ENCODE assay signal across 11 cellular contexts in genomic region chr14:89445252-89445973, GRCh38. TPM values are rescaled to one million over a fixed set of nuclear protein-coding genes. Genes with fewer than 3 reads are reported as not detected.
DNase-seq lines count a peak whose midpoint lies in the region; ATAC-seq, FAIRE-seq and TF ChIP-seq lines count a peak whose summit lies in the region.
"Had no signal": no experiment of that assay in that cellular context is flagged by ENCODE, and none has a peak within 500 bp of the region (broad histone marks: within the 10 kb centered on the region; RNA-seq: fewer than 3 reads in every experiment).

No MANE protein-coding gene starts in this region.

- ATAC-seq in right lobe of liver (peak in 3 of 4 donors; percentile 15 to 31 (median 21)), HepG2 (no peak), foreskin keratinocyte (peak; percentile 55), GM18867 (IDR thresholded peaks at IDR 0.05; ENCODE audit: unreplicated experiment) (no peak)

- TF ChIP-seq CTCF in right lobe of liver (IDR thresholded peaks at IDR 0.05): no peak
- no peak for TF ChIP-seq CTCF in HepG2 (CRISPR knock-in tag; IDR thresholded peaks at IDR 0.05)
- TF ChIP-seq CTCF in foreskin keratinocyte (conservative IDR thresholded peaks at IDR 0.05): no peak

- no TSS peak for BruUV-seq in HepG2 (replicated peaks; lab: Mats Ljungman, UMichigan)

- CTCF ChIA-PET in HepG2 (lab: Yijun Ruan, JAX; ENCODE audit: low intra/inter-chr PET ratio, low total read pairs): no interaction called here

- H3K27me3 Mint-ChIP-seq in T-helper 2 cell treated with Interferon-gamma antibody and Interleukin-4, amounts not matched to agents 5 μg/mL and 100 μg/mL, for 36 hours (ENCODE audit: low read depth): no peaks in the 10 kb centered on the region

- H3K4me3 Mint-ChIP-seq in T-helper 2 cell treated with Interferon-gamma antibody and Interleukin-4, amounts not matched to agents 5 μg/mL and 100 μg/mL, for 36 hours: peak overlapping the region; percentile 37

- POLR2A ChIA-PET in HepG2 (lab: Yijun Ruan, JAX): no interaction called here

- in situ Hi-C loops in HepG2 (cut with HindIII; ENCODE audit: extremely low pct_ligation_motif_present, low pct_unique_long_range_greater_than_20kb): no loop called here

- H3K4me1 ChIP-seq in right lobe of liver (no peaks in the 10 kb centered on the region), HepG2 (ENCODE audit: insufficient read depth, low read length) (peaks cover 6% of the 10 kb centered on the region; the same call in 1 of the 2 replicates), foreskin keratinocyte (peaks cover 15% of the 10 kb centered on the region)

- no peak for FAIRE-seq in HepG2 (lab: Jason Lieb, UNC)

- no peak for TF ChIP-seq EP300 in HepG2 (IDR thresholded peaks at IDR 0.05; ENCODE audit: low read depth in 2 of 2, low read length in 2 of 2)
- TF ChIP-seq EP300 in HepG2 (CRISPR knock-in tag; IDR thresholded peaks at IDR 0.05; ENCODE audit: borderline replicate concordance): no peak

- no peak overlapping the region for H2AFZ ChIP-seq in HepG2 (ENCODE audit: low read length)

- H3K9me3 ChIP-seq in right lobe of liver (no peaks in the 10 kb centered on the region), HepG2 (ENCODE audit: low read length) (no peaks in the 10 kb centered on the region)
- H3K9me3 ChIP-seq: transverse colon had no signal

- H3K36me3 ChIP-seq in right lobe of liver (no peaks in the 10 kb centered on the region), HepG2 (replicated peaks in 1 of 2; ENCODE audit: control insufficient read depth in 1 of 2, insufficient read depth in 2 of 2, low read length in 2 of 2) (no peaks in the 10 kb centered on the region; a peak in 1 of 5 replicates)
- H3K36me3 ChIP-seq: transverse colon had no signal

- H3K36me3 Mint-ChIP-seq in T-helper 2 cell treated with Interferon-gamma antibody and Interleukin-4, amounts not matched to agents 5 μg/mL and 100 μg/mL, for 36 hours (ENCODE audit: low read depth): peaks cover 22% of the 10 kb centered on the region

- H3K27me3 ChIP-seq in right lobe of liver: no peaks in the 10 kb centered on the region
- no peaks in the 10 kb centered on the region for H3K27me3 ChIP-seq in HepG2 (ENCODE audit: control insufficient read depth in 1 of 2, insufficient read depth in 2 of 2, low read length in 2 of 2)
- no peaks in the 10 kb centered on the region for H3K27me3 ChIP-seq in foreskin keratinocyte
- H3K27me3 ChIP-seq: transverse colon had no signal

- no peak overlapping the region for H3K4me3 ChIP-seq in right lobe of liver
- no peak overlapping the region for H3K4me3 ChIP-seq in HepG2 (replicated peaks in 1 of 3; ENCODE audit: insufficient read depth in 1 of 3, low read depth in 2 of 3, low read length in 3 of 3)
- H3K4me3 ChIP-seq: transverse colon had no signal

- H3K27ac Mint-ChIP-seq in T-helper 2 cell treated with Interferon-gamma antibody and Interleukin-4, amounts not matched to agents 5 μg/mL and 100 μg/mL, for 36 hours: peak overlapping the region; percentile 58

- H3K9ac ChIP-seq in HepG2 (ENCODE audit: insufficient read depth, low read depth, low read length): no peak overlapping the region

- DNase-seq in right lobe of liver: no peak
- no peak for DNase-seq in HepG2 (ENCODE audit: low spot score)
- peak; percentile 58 for DNase-seq in T-helper 2 cell treated with Interferon-gamma antibody and Interleukin-4, amounts not matched to agents 5 μg/mL and 100 μg/mL, for 36 hours (ENCODE audit: low spot score)
- DNase-seq in foreskin keratinocyte: no peak
- DNase-seq in COLO668 (lab: John Stamatoyannopoulos, UW; ENCODE audit: unreplicated experiment): no peak
- DNase-seq in NCI-H2227 (lab: John Stamatoyannopoulos, UW; ENCODE audit: unreplicated experiment): no peak
- DNase-seq in NCI-H526 (lab: John Stamatoyannopoulos, UW): no peak
- DNase-seq: NCI-H1694 treated with DMSO at 0.1 percent for 48 hours, occipital lobe, transverse colon had no signal

- no peaks in the 10 kb centered on the region for H4K20me1 ChIP-seq in HepG2 (ENCODE audit: insufficient read depth, low read length)

- no peak for TF ChIP-seq POLR2A in right lobe of liver (IDR thresholded peaks at IDR 0.05)
- TF ChIP-seq POLR2A in HepG2 (IDR thresholded peaks at IDR 0.05; ENCODE audit: insufficient read depth in 1 of 2, low read depth in 2 of 2, low read length in 2 of 2): no peak

- H3K4me2 ChIP-seq in HepG2 (ENCODE audit: low read depth, low read length): no peak overlapping the region

- intact Hi-C loops in right lobe of liver (cut with DNase I): no loop called here
- intact Hi-C loops in HepG2 (cut with micrococcal nuclease; ENCODE audit: unreplicated experiment): no loop called here

- H3K9me3 Mint-ChIP-seq in T-helper 2 cell treated with Interferon-gamma antibody and Interleukin-4, amounts not matched to agents 5 μg/mL and 100 μg/mL, for 36 hours: no peaks in the 10 kb centered on the region

- H3K4me1 Mint-ChIP-seq in T-helper 2 cell treated with Interferon-gamma antibody and Interleukin-4, amounts not matched to agents 5 μg/mL and 100 μg/mL, for 36 hours (ENCODE audit: low read depth): peaks cover 36% of the 10 kb centered on the region

- no peaks in the 10 kb centered on the region for H3K79me2 ChIP-seq in HepG2 (ENCODE audit: insufficient read depth, low read length)

- no peak for TF ChIP-seq RAD21 in HepG2 (CRISPR knock-in tag; IDR thresholded peaks at IDR 0.05)

- H3K27ac ChIP-seq in right lobe of liver (peak overlapping the region in 1 of 3 donors; percentile 10), HepG2 (ENCODE audit: extremely low read length, insufficient read depth, low read length) (no peak overlapping the region), foreskin keratinocyte (no peak overlapping the region)

- WGBS in right lobe of liver (ENCODE audit: insufficient coverage, low coverage, low lambda C conversion rate, missing lambda C conversion rate): 60% methylated on average over 3 of the region's 4 CpGs
- WGBS in HepG2 (ENCODE audit: low lambda C conversion rate): 95% methylated on average over 4 of the region's 4 CpGs

TF ChIP-seq in HepG2, 621 proteins besides CTCF, POLR2A, EP300 and RAD21 (continues in another document):
- TF ChIP-seq ZNF768 (CRISPR knock-in tag; IDR thresholded peaks at IDR 0.05): no peak
- no peak for TF ChIP-seq NONO (IDR thresholded peaks at IDR 0.05)
- no peak for TF ChIP-seq NONO (CRISPR knock-in tag; conservative IDR thresholded peaks at IDR 0.05)
- TF ChIP-seq, protein P1, sequence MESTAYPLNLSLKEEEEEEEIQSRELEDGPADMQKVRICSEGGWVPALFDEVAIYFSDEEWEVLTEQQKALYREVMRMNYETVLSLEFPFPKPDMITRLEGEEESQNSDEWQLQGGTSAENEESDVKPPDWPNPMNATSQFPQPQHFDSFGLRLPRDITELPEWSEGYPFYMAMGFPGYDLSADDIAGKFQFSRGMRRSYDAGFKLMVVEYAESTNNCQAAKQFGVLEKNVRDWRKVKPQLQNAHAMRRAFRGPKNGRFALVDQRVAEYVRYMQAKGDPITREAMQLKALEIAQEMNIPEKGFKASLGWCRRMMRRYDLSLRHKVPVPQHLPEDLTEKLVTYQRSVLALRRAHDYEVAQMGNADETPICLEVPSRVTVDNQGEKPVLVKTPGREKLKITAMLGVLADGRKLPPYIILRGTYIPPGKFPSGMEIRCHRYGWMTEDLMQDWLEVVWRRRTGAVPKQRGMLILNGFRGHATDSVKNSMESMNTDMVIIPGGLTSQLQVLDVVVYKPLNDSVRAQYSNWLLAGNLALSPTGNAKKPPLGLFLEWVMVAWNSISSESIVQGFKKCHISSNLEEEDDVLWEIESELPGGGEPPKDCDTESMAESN (CRISPR knock-in tag; conservative IDR thresholded peaks at IDR 0.05): no peak

RNA-seq across cellular contexts. Expression of gene FOXN3, which starts 28.4 kb away (rescaled TPM):
- total RNA-seq in right lobe of liver: 10 to 100 TPM; 41.5 to 74.2 (median 55.8) TPM
- 32.4 and 42.4 TPM in 2 replicates for total RNA-seq in HepG2 (2016; rRNA removed; fragmentation: Illumina TruSeq; extraction: Trizol)
- 21.8 and 24.1 TPM in 2 replicates for total RNA-seq in HepG2 (2016; cell fraction: cytosol; rRNA removed; fragmentation: Illumina TruSeq; extraction: Trizol; ENCODE audit: low read depth)
- total RNA-seq in HepG2 (2016; cell fraction: insoluble cytoplasmic fraction; rRNA removed; fragmentation: Illumina TruSeq; extraction: Trizol): 31.8 and 34.4 TPM in 2 replicates
- 34.0 and 40.7 TPM in 2 replicates for total RNA-seq in HepG2 (2016; cell fraction: membrane; rRNA removed; fragmentation: Illumina TruSeq; extraction: Trizol)
- 56.5 and 60.0 TPM in 2 replicates for total RNA-seq in HepG2 (2016; cell fraction: nucleus; rRNA removed; fragmentation: Illumina TruSeq; extraction: Trizol)
- 64.7 and 70.2 TPM in 2 replicates for polyA plus RNA-seq in HepG2 (2011; rRNA removed)
- 47.5 and 57.5 TPM in 2 replicates for polyA plus RNA-seq in HepG2 (2011; cell fraction: cytosol; rRNA removed)
- polyA plus RNA-seq in HepG2 (2011; cell fraction: nucleus; rRNA removed): 59.1 and 68.8 TPM in 2 replicates
- 75.4 and 83.5 TPM in 2 replicates for polyA plus RNA-seq in HepG2 (2012)
- polyA plus RNA-seq in HepG2 (2016; cell fraction: cytosol; fragmentation: Illumina TruSeq; extraction: Trizol; ENCODE audit: low read depth): 12.3 and 14.4 TPM in 2 replicates
- polyA plus RNA-seq in HepG2 (2016; cell fraction: insoluble cytoplasmic fraction; fragmentation: Illumina TruSeq; extraction: Trizol; ENCODE audit: low read depth): 34.1 and 37.2 TPM in 2 replicates
- 22.0 and 25.1 TPM in 2 replicates for polyA plus RNA-seq in HepG2 (2016; cell fraction: membrane; fragmentation: Illumina TruSeq; extraction: Trizol; ENCODE audit: low read depth)
- 26.9 and 29.4 TPM in 2 replicates for polyA plus RNA-seq in HepG2 (2016; cell fraction: nucleus; fragmentation: Illumina TruSeq; extraction: Trizol; ENCODE audit: insufficient read depth, low read depth)
- 33.5 and 214 TPM in 2 replicates for polyA minus RNA-seq in HepG2 (2011; rRNA and poly(A)+ RNA removed; ENCODE audit: low replicate concordance)
- 84.8 and 100 TPM in 2 replicates for polyA minus RNA-seq in HepG2 (2011; cell fraction: cytosol; rRNA and poly(A)+ RNA removed)
- polyA minus RNA-seq in HepG2 (2011; cell fraction: nucleus; rRNA and poly(A)+ RNA removed): 187 and 226 TPM in 2 replicates
- 14.5 and 20.1 TPM in 2 replicates for total RNA-seq in foreskin keratinocyte
- polyA plus RNA-seq in foreskin keratinocyte: 3.1 TPM in 2 replicates

Comparison
In these comparisons a context has a peak if more than half of its experiments do, and no peak if none do; other contexts are left out.
1. ATAC-seq: peak in right lobe of liver (3 of 4) and foreskin keratinocyte (single experiment); none in HepG2 (single experiment) and GM18867 (single experiment).